ENCODE assay signal across 8 cellular contexts in the genomic region with DNA sequence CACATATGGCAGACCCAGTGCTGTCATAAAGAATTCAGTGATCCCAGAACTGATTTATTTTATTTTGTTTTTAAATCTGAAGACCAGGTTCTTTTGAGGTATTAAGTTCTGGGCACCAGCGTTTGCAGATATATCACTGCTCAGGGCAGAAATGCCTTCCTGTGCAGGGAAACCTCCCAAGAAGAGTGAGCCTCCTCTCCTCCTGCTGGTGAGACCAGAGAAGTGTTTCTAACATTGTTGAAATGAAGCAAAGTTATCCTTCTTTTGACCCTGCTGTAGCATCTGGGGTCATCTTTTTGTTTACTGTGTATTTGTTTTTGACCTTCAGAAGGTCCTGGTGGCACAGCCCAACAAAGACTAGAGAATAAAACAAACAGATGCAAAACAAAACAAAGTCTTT.
DNase-seq lines count a peak whose midpoint lies in the region; ATAC-seq, FAIRE-seq and TF ChIP-seq lines count a peak whose summit lies in the region.

No MANE protein-coding gene starts in this region.

- H3K4me1 ChIP-seq in Loucy (ENCODE audit: insufficient read depth, low read length, poor library complexity, severe bottlenecking), result peaks cover 15% of the 10 kb centered on the region
- H3K4me1 ChIP-seq in neural progenitor cell, result peaks cover 8% of the 10 kb centered on the region
- no peaks in the 10 kb centered on the region for H3K4me1 ChIP-seq in small intestine (ENCODE audit: control insufficient read depth in 2 of 2, insufficient read depth in 1 of 2, low read depth in 1 of 2, low read length in 1 of 2)
- H3K4me1 ChIP-seq in uterus, result no peaks in the 10 kb centered on the region

- H2AFZ ChIP-seq in Loucy (ENCODE audit: low read length) (peak overlapping the region; percentile 76), neural progenitor cell (replicated peaks) (no peak overlapping the region)

- H3K9ac ChIP-seq in Loucy (ENCODE audit: low read depth, low read length, poor library complexity, severe bottlenecking), result peak overlapping the region; percentile 10
- H3K9ac ChIP-seq in neural progenitor cell, result no peak overlapping the region

- TF ChIP-seq POLR2A in uterus (IDR thresholded peaks at IDR 0.05), result no peak

- peak; percentile 63 for ATAC-seq in GM18502 (IDR thresholded peaks at IDR 0.05; ENCODE audit: poor library complexity, unreplicated experiment)
- ATAC-seq in GM18907 (IDR thresholded peaks at IDR 0.05; ENCODE audit: unreplicated experiment), result no peak

- H3K4me1 Mint-ChIP-seq in endothelial cell (ENCODE audit: unreplicated experiment) (peaks cover 25% of the 10 kb centered on the region), neural progenitor cell (peaks cover 9% of the 10 kb centered on the region)

- H3K27ac ChIP-seq in neural progenitor cell (no peak overlapping the region), small intestine (ENCODE audit: low read depth in 1 of 2, low read length in 1 of 2) (no peak overlapping the region), uterus (no peak overlapping the region)

- H3K9me3 ChIP-seq in Loucy (ENCODE audit: insufficient read depth, low read depth, low read length) (0 out of 2 replicates have a peak, but pooled peaks cover 5% of the 10 kb centered on the region), neural progenitor cell (ENCODE audit: low read depth) (no peaks in the 10 kb centered on the region), small intestine (ENCODE audit: control insufficient read depth, low read depth) (no peaks in the 10 kb centered on the region), uterus (no peaks in the 10 kb centered on the region)

- H3K79me2 ChIP-seq in Loucy (ENCODE audit: insufficient read depth, low read length) (no peaks in the 10 kb centered on the region), neural progenitor cell (ENCODE audit: low read depth) (no peaks in the 10 kb centered on the region)

- DNase-seq in endothelial cell (ENCODE audit: low spot score), result peak; percentile 28
- DNase-seq in neural progenitor cell (ENCODE audit: low spot score), result peak; percentile 47
- no peak for DNase-seq in Ammon's horn (ENCODE audit: low spot score)
- DNase-seq in small intestine, result no peak
- no peak for DNase-seq in uterus

- no peak for FAIRE-seq in small intestine (lab: Jason Lieb, UNC)

- H3F3A ChIP-seq in Loucy (ENCODE audit: low read depth), result no peaks in the 10 kb centered on the region
- no peaks in the 10 kb centered on the region for H3F3A ChIP-seq in neural progenitor cell (ENCODE audit: low read depth)

- H3K9me3 Mint-ChIP-seq in endothelial cell (ENCODE audit: unreplicated experiment), result no peaks in the 10 kb centered on the region
- peaks cover 12% of the 10 kb centered on the region for H3K9me3 Mint-ChIP-seq in neural progenitor cell

- intact Hi-C loops in uterus (cut with DNase I; ENCODE audit: low total_unique reads), result no loop called here

- H3K36me3 ChIP-seq in Loucy (ENCODE audit: insufficient read depth, low read length), result no peaks in the 10 kb centered on the region
- no peaks in the 10 kb centered on the region for H3K36me3 ChIP-seq in neural progenitor cell
- no peaks in the 10 kb centered on the region for H3K36me3 ChIP-seq in small intestine (ENCODE audit: control insufficient read depth in 2 of 2, insufficient read depth in 2 of 2, low read length in 2 of 2)
- no peaks in the 10 kb centered on the region for H3K36me3 ChIP-seq in uterus

- H3K27me3 ChIP-seq in Loucy (ENCODE audit: insufficient read depth, low read length, poor library complexity, severe bottlenecking) (no peaks in the 10 kb centered on the region), neural progenitor cell (no peaks in the 10 kb centered on the region), small intestine (ENCODE audit: control insufficient read depth in 2 of 2, insufficient read depth in 2 of 2, low read length in 2 of 2) (no peaks in the 10 kb centered on the region), uterus (no peaks in the 10 kb centered on the region)

- H3K9me2 ChIP-seq in Loucy (replicated peaks; ENCODE audit: low read depth, low read length), result no peaks in the 10 kb centered on the region

- 9 to 29% (median 25%) methylated on average over 1 of the region's 1 CpG for WGBS in small intestine, 3 donors

- H4K20me1 ChIP-seq in Loucy (ENCODE audit: insufficient read depth, low read length, poor library complexity, severe bottlenecking), result no peaks in the 10 kb centered on the region
- H4K20me1 ChIP-seq in neural progenitor cell (ENCODE audit: low read depth), result no peaks in the 10 kb centered on the region

- H3K27ac Mint-ChIP-seq in endothelial cell (ENCODE audit: unreplicated experiment), result no peak overlapping the region
- no peak overlapping the region for H3K27ac Mint-ChIP-seq in neural progenitor cell

- TF ChIP-seq CTCF in Loucy (conservative IDR thresholded peaks at IDR 0.05; ENCODE audit: low read length), result peak; percentile 83
- peak; percentile 54 for TF ChIP-seq CTCF in endothelial cell (IDR thresholded peaks at IDR 0.05; ENCODE audit: unreplicated experiment)
- TF ChIP-seq CTCF in neural progenitor cell (IDR thresholded peaks at IDR 0.05), result peak; percentile 66
- TF ChIP-seq CTCF in uterus (IDR thresholded peaks at IDR 0.05), result no peak

- H3K27me3 Mint-ChIP-seq in endothelial cell (ENCODE audit: unreplicated experiment) (no peaks in the 10 kb centered on the region), neural progenitor cell (ENCODE audit: insufficient read depth, low read depth) (peaks cover 6% of the 10 kb centered on the region)

- no peaks in the 10 kb centered on the region for H3K36me3 Mint-ChIP-seq in endothelial cell (ENCODE audit: low read depth, unreplicated experiment)
- peaks cover 1% of the 10 kb centered on the region for H3K36me3 Mint-ChIP-seq in neural progenitor cell

- H3K4me3 Mint-ChIP-seq in endothelial cell (ENCODE audit: unreplicated experiment) (no peak overlapping the region), neural progenitor cell (no peak overlapping the region)

- H3K4me3 ChIP-seq in Loucy (ENCODE audit: low read length, poor library complexity, severe bottlenecking) (no peak overlapping the region), neural progenitor cell (no peak overlapping the region), small intestine (ENCODE audit: low read depth in 1 of 2, low read length in 2 of 2) (no peak overlapping the region), uterus (no peak overlapping the region)

- H3K4me2 ChIP-seq in Loucy (ENCODE audit: low read depth, low read length, poor library complexity, severe bottlenecking) (no peak overlapping the region), neural progenitor cell (no peak overlapping the region)

Comparison
In these comparisons a context has a peak if more than half of its experiments do, and no peak if none do; other contexts are left out.
1. CTCF ChIP-seq: peak in Loucy (single experiment), endothelial cell (single experiment) and neural progenitor cell (single experiment); none in uterus (0 of 4).
2. DNase-seq: peak in endothelial cell (single experiment) and neural progenitor cell (single experiment); none in Ammon's horn (single experiment), small intestine (single experiment) and uterus (0 of 2).